2 cellular contexts compared by ENCODE assay signal in the genomic region with DNA sequence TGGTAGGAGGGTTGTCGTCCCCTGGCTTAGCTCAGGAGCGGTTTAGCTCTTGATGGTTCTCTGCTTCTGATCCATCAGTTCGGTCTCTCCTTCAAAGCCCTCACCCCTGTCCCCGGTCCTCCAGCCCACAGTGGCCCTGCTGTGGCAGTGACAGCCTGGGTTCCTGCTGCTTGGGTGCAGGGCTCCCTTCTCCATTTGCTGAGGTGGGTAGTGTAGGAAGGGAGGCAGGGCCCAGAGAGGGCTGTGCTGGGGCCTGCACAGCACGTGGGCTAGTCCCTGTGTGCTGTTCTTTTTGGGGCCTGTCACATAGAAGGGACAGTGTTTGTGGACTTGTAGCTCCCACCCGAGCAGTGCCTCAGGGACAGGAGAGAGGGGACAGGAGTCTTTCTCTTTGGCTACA.
TF ChIP-seq lines count a peak whose summit lies in the region.

No MANE protein-coding gene starts in this region.

TF ChIP-seq in HepG2, 621 proteins besides CTCF, POLR2A, EP300 and RAD21:
- TF ChIP-seq GTF2F1 (IDR thresholded peaks at IDR 0.05; ENCODE audit: low read length) (no peak), ZNF768 (CRISPR knock-in tag; IDR thresholded peaks at IDR 0.05) (peak; percentile 30; the same call in 1 of the 2 replicates)

TF ChIP-seq in HEK293T, 16 proteins besides CTCF, POLR2A, EP300 and RAD21:
- TF ChIP-seq LEF1 (IDR thresholded peaks at IDR 0.05; ENCODE audit: borderline replicate concordance) (no peak), ELF4 (IDR thresholded peaks at IDR 0.05) (no peak), ARNT (IDR thresholded peaks at IDR 0.05) (no peak), FOXM1 (IDR thresholded peaks at IDR 0.05; ENCODE audit: borderline replicate concordance) (no peak), SP1 (IDR thresholded peaks at IDR 0.05) (no peak), NFRKB (IDR thresholded peaks at IDR 0.05) (no peak), SUZ12 (IDR thresholded peaks at IDR 0.05) (no peak), ZNF384 (IDR thresholded peaks at IDR 0.05) (no peak), CTBP1 (IDR thresholded peaks at IDR 0.05; ENCODE audit: borderline replicate concordance) (no peak), FOXK2 (IDR thresholded peaks at IDR 0.05) (no peak), HDGF (IDR thresholded peaks at IDR 0.05; ENCODE audit: borderline replicate concordance) (no peak), FOXA1 (IDR thresholded peaks at IDR 0.05) (no peak), L3MBTL2 (conservative IDR thresholded peaks at IDR 0.05) (no peak), BHLHE40 (IDR thresholded peaks at IDR 0.05; ENCODE audit: borderline replicate concordance) (no peak)
- TF ChIP-seq, protein P1, sequence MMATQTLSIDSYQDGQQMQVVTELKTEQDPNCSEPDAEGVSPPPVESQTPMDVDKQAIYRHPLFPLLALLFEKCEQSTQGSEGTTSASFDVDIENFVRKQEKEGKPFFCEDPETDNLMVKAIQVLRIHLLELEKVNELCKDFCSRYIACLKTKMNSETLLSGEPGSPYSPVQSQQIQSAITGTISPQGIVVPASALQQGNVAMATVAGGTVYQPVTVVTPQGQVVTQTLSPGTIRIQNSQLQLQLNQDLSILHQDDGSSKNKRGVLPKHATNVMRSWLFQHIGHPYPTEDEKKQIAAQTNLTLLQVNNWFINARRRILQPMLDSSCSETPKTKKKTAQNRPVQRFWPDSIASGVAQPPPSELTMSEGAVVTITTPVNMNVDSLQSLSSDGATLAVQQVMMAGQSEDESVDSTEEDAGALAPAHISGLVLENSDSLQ (IDR thresholded peaks at IDR 0.05): no peak
TF ChIP-seq in HEK293T: peak in this region for 0.
